In the genomic region with DNA sequence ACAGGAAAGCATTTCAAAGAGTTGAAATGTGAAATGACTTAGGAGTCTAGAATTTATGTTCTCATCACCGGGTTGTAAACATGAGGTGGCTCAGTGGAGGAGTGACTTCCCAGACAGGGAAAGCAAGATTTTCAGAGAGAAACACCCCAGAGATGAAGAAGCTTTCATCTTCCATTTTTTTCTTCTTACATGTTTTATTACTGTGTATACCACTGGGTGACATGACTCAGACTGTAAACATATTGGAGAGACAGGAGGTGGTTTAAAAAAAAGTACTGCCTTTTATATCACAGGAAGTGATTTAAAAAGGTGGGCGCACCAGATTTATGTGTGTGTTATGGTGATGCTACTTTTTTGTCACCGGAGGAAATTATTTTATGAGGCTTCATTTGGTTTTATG, we compare ENCODE assay signal across 18 cellular contexts.
DNase-seq lines count a peak whose midpoint lies in the region; ATAC-seq, FAIRE-seq and TF ChIP-seq lines count a peak whose summit lies in the region.
"Had no signal": no experiment of that assay in that cellular context is flagged by ENCODE, and none has a peak within 500 bp of the region (broad histone marks: within the 10 kb centered on the region; RNA-seq: fewer than 3 reads in every experiment).

No MANE protein-coding gene starts in this region.

- peak overlapping the region; percentile 44 to 58; a peak in 3 of 4 replicates for H4K8ac ChIP-seq in IMR-90 (ENCODE audit: low read depth in 2 of 2, low read length in 2 of 2)

- peaks cover 3% of the 10 kb centered on the region; the same call in 1 of the 2 replicates for H3K9me1 ChIP-seq in IMR-90 (ENCODE audit: insufficient read depth, low read length)

- H2BK5ac ChIP-seq in IMR-90 (ENCODE audit: low read depth, low read length, poor library complexity, severe bottlenecking): peak overlapping the region; percentile 57

- H3K27ac ChIP-seq in ACC112 (ENCODE audit: low read depth, low read length): 0 out of 2 replicates have a peak overlapping the region, but pooled peaks have one; percentile 1
- H3K27ac ChIP-seq in IMR-90 (ENCODE audit: insufficient read depth, low read length): no peak overlapping the region
- H3K27ac ChIP-seq in gastrocnemius medialis: no peak overlapping the region
- H3K27ac ChIP-seq in endodermal cell (ENCODE audit: low read depth, low read length): no peak overlapping the region
- H3K27ac ChIP-seq: tibial artery, WERI-Rb-1 had no signal

- no peak overlapping the region for H3K56ac ChIP-seq in IMR-90 (ENCODE audit: extremely low read depth, insufficient read depth, low read length)

- H2AK9ac ChIP-seq in IMR-90 (replicated peaks; ENCODE audit: low read depth, low read length, poor library complexity): no peak overlapping the region

- dilution Hi-C loops in IMR-90 (cut with HindIII; ENCODE audit: low sequenced_read_pairs, unreplicated experiment): no loop called here

- H3K4me1 ChIP-seq in ACC112 (ENCODE audit: control insufficient read depth, insufficient read depth, low read length, unreplicated experiment): peaks cover 9% of the 10 kb centered on the region
- H3K4me1 ChIP-seq in IMR-90 (ENCODE audit: control insufficient read depth, insufficient read depth, low read length): peaks cover 5% of the 10 kb centered on the region
- H3K4me1 ChIP-seq in gastrocnemius medialis: no peaks in the 10 kb centered on the region
- no peaks in the 10 kb centered on the region for H3K4me1 ChIP-seq in endodermal cell (ENCODE audit: control insufficient read depth, insufficient read depth, low read length)
- H3K4me1 ChIP-seq: left lung, tibial artery had no signal

- H3K36me3 ChIP-seq in ACC112 (ENCODE audit: insufficient read depth, low read length) (no peaks in the 10 kb centered on the region), IMR-90 (ENCODE audit: control insufficient read depth, insufficient read depth, low read length) (no peaks in the 10 kb centered on the region), bronchial epithelial cell (ENCODE audit: control insufficient read depth, insufficient read depth, low read length) (no peaks in the 10 kb centered on the region), gastrocnemius medialis (no peaks in the 10 kb centered on the region), endodermal cell (ENCODE audit: control insufficient read depth, insufficient read depth, low read length) (no peaks in the 10 kb centered on the region)
- H3K36me3 ChIP-seq: left lung, tibial artery, WERI-Rb-1 had no signal

- H2BK20ac ChIP-seq in IMR-90 (ENCODE audit: low read depth, low read length): no peak overlapping the region

- H3K79me1 ChIP-seq in IMR-90 (ENCODE audit: low read depth in 1 of 2, low read length in 2 of 2): no peaks in the 10 kb centered on the region

- intact Hi-C loops in IMR-90 (cut with micrococcal nuclease) (no loop called here), gastrocnemius medialis (cut with DNase I; ENCODE audit: low total_unique reads) (no loop called here)

- no peak for TF ChIP-seq CTCF in IMR-90 (conservative IDR thresholded peaks at IDR 0.05; ENCODE audit: low read depth, low read length)
- no peak for TF ChIP-seq CTCF in bronchial epithelial cell (IDR thresholded peaks at IDR 0.05; ENCODE audit: insufficient read depth, low read length, severe bottlenecking)
- no peak for TF ChIP-seq CTCF in mesothelial cell of epicardium (IDR thresholded peaks at IDR 0.05; ENCODE audit: unreplicated experiment)
- TF ChIP-seq CTCF in gastrocnemius medialis (IDR thresholded peaks at IDR 0.05 in 4 of 5, conservative IDR thresholded peaks at IDR 0.05 in 1 of 5): no peak
- no peak for TF ChIP-seq CTCF in endodermal cell (conservative IDR thresholded peaks at IDR 0.05)

- WGBS in IMR-90 (ENCODE audit: extremely low coverage in 2 of 2, insufficient read length in 1 of 2), 2 experiments: 80% methylated on average over 1 of the region's 3 CpGs; no CpG with 5 or more reads in 1 of the 2 experiments
- WGBS in endodermal cell (ENCODE audit: insufficient coverage in 1 of 2, insufficient read length in 1 of 2), 2 experiments: 90 to 100% methylated on average over 3 of the region's 3 CpGs

- H2AFZ ChIP-seq in ACC112 (ENCODE audit: low read length, unreplicated experiment) (no peak overlapping the region), IMR-90 (replicated peaks; ENCODE audit: low read length, poor library complexity) (no peak overlapping the region)

- no peak for FAIRE-seq in bronchial epithelial cell (lab: Jason Lieb, UNC)
- FAIRE-seq: endometrium, H1 had no signal

- no peak overlapping the region for H4K91ac ChIP-seq in IMR-90 (ENCODE audit: insufficient read depth, low read depth, low read length)

- H3K9me3 Mint-ChIP-seq in mesothelial cell of epicardium: peaks cover 22% of the 10 kb centered on the region
- peaks cover 11% of the 10 kb centered on the region for H3K9me3 Mint-ChIP-seq in endodermal cell

- H3K27me3 ChIP-seq in ACC112 (ENCODE audit: insufficient read depth, low read length): no peaks in the 10 kb centered on the region
- H3K27me3 ChIP-seq in IMR-90 (ENCODE audit: control insufficient read depth, insufficient read depth, low read length): no peaks in the 10 kb centered on the region
- no peaks in the 10 kb centered on the region for H3K27me3 ChIP-seq in bronchial epithelial cell (ENCODE audit: control insufficient read depth, insufficient read depth, low read length)
- peaks cover 0 to 2% (median 0%) of the 10 kb centered on the region in 3 donors for H3K27me3 ChIP-seq in gastrocnemius medialis
- H3K27me3 ChIP-seq in endodermal cell (ENCODE audit: control insufficient read depth, insufficient read depth, low read length, poor library complexity, severe bottlenecking): no peaks in the 10 kb centered on the region
- H3K27me3 ChIP-seq: left lung had no signal

- no peak overlapping the region for H3K23ac ChIP-seq in IMR-90 (ENCODE audit: low read depth, low read length)

- H3K4me3 ChIP-seq in ACC112 (ENCODE audit: low read depth, low read length) (no peak overlapping the region), IMR-90 (ENCODE audit: insufficient read depth, low read depth, low read length) (no peak overlapping the region), bronchial epithelial cell (ENCODE audit: low read depth, low read length) (no peak overlapping the region), gastrocnemius medialis (no peak overlapping the region), endodermal cell (ENCODE audit: low read length) (no peak overlapping the region)
- H3K4me3 ChIP-seq: left lung, tibial artery had no signal

- H3K27ac Mint-ChIP-seq in mesothelial cell of epicardium: peak overlapping the region; percentile 36
- H3K27ac Mint-ChIP-seq in endodermal cell: no peak overlapping the region
- H3K27ac Mint-ChIP-seq: naive thymus-derived CD4-positive, alpha-beta T cell had no signal

- no peaks in the 10 kb centered on the region for H4K20me1 ChIP-seq in IMR-90 (ENCODE audit: insufficient read depth, low read length)

- 0 out of 2 replicates have a peak overlapping the region, but pooled peaks have one; percentile 15 for H4K5ac ChIP-seq in IMR-90 (ENCODE audit: low read depth, low read length)

- BruUV-seq in IMR-90 (replicated peaks; lab: Mats Ljungman, UMichigan): no TSS peak

- peaks cover 2% of the 10 kb centered on the region for H3K36me3 Mint-ChIP-seq in mesothelial cell of epicardium
- no peaks in the 10 kb centered on the region for H3K36me3 Mint-ChIP-seq in endodermal cell (ENCODE audit: low read depth)

- peaks cover 6% of the 10 kb centered on the region for H3K27me3 Mint-ChIP-seq in mesothelial cell of epicardium (ENCODE audit: low read depth)
- no peaks in the 10 kb centered on the region for H3K27me3 Mint-ChIP-seq in endodermal cell (ENCODE audit: insufficient read depth)

- H2AK5ac ChIP-seq in IMR-90 (ENCODE audit: low read depth, low read length): no peak overlapping the region

- ATAC-seq in IMR-90 (ENCODE audit: low read depth): peak; percentile 86
- no peak for ATAC-seq in gastrocnemius medialis
- no peak for ATAC-seq in GM18873 (IDR thresholded peaks at IDR 0.05; ENCODE audit: low FRiP score, unreplicated experiment)
- ATAC-seq: left lung; naive thymus-derived CD4-positive, alpha-beta T cell had no signal

- TF ChIP-seq POLR2A in IMR-90 (IDR thresholded peaks at IDR 0.05; ENCODE audit: low read depth, low read length): no peak
- TF ChIP-seq POLR2A in gastrocnemius medialis (IDR thresholded peaks at IDR 0.05): no peak

- peak overlapping the region; percentile 80 for H2BK120ac ChIP-seq in IMR-90 (ENCODE audit: low read depth, low read length)

- DNase-seq in IMR-90 (peak; percentile 73), bronchial epithelial cell (ENCODE audit: low read depth) (peak; percentile 69), mesothelial cell of epicardium (ENCODE audit: low spot score in 2 of 2, unreplicated experiment in 2 of 2) (no peak), gastrocnemius medialis (no peak), amygdala (lab: John Stamatoyannopoulos, UW) (no peak), endodermal cell (no peak)
- DNase-seq: activated gamma-delta T cell treated with Interleukin-2 at 50 U/mL for 16 hours; KG1; left lung; naive thymus-derived CD4-positive, alpha-beta T cell; NCI-H1417 treated with DMSO at 0.1 percent for 48 hours; NCI-H446 treated with DMSO at 0.1 percent for 48 hours; tibial artery; WERI-Rb-1 had no signal

- no peak overlapping the region for H3K4me3 Mint-ChIP-seq in mesothelial cell of epicardium
- no peak overlapping the region for H3K4me3 Mint-ChIP-seq in endodermal cell
- H3K4me3 Mint-ChIP-seq: naive thymus-derived CD4-positive, alpha-beta T cell had no signal

- no peak overlapping the region; the same call in 1 of the 2 replicates for H3K4ac ChIP-seq in IMR-90 (ENCODE audit: low read depth, low read length)

- CTCF ChIA-PET in IMR-90 (lab: Yijun Ruan, JAX): no interaction called here

- in situ Hi-C loops in IMR-90 (cut with MboI; ENCODE audit: low sequenced_read_pairs): no loop called here
- in situ Hi-C loops in gastrocnemius medialis (cut with MboI; ENCODE audit: low sequenced_read_pairs in 4 of 4): no loop called here

- POLR2A ChIA-PET in IMR-90 (lab: Charles Lee; ENCODE audit: unreplicated experiment): no interaction called here

- H3K9ac ChIP-seq in IMR-90 (ENCODE audit: low read depth, low read length): no peak overlapping the region
- no peak overlapping the region for H3K9ac ChIP-seq in endodermal cell (ENCODE audit: extremely low read depth, low read length, poor library complexity, severe bottlenecking)

- H2BK15ac ChIP-seq in IMR-90 (ENCODE audit: low read depth, low read length): no peak overlapping the region; the same call in 2 of the 3 replicates

- no peaks in the 10 kb centered on the region for H3K79me2 ChIP-seq in ACC112 (ENCODE audit: control insufficient read depth, insufficient read depth, low read length, unreplicated experiment)

- H3K18ac ChIP-seq in IMR-90 (ENCODE audit: low read depth, low read length): peak overlapping the region; percentile 11; the same call in 1 of the 2 replicates

- peaks cover 18% of the 10 kb centered on the region for H3K4me1 Mint-ChIP-seq in mesothelial cell of epicardium
- H3K4me1 Mint-ChIP-seq in endodermal cell: no peaks in the 10 kb centered on the region
- H3K4me1 Mint-ChIP-seq: naive thymus-derived CD4-positive, alpha-beta T cell had no signal

- H3K14ac ChIP-seq in IMR-90 (replicated peaks; ENCODE audit: low read depth, low read length): no peak overlapping the region

- peak overlapping the region; percentile 18; the same call in 1 of the 2 replicates for H3K4me2 ChIP-seq in IMR-90 (ENCODE audit: low read depth, low read length)

- H3K9me3 ChIP-seq in IMR-90 (ENCODE audit: control insufficient read depth, insufficient read depth, low read length) (no peaks in the 10 kb centered on the region), gastrocnemius medialis (no peaks in the 10 kb centered on the region), endodermal cell (ENCODE audit: control insufficient read depth, low read length) (peaks cover 12% of the 10 kb centered on the region)
- H3K9me3 ChIP-seq: tibial artery had no signal

- no peak for TF ChIP-seq RAD21 in IMR-90 (IDR thresholded peaks at IDR 0.05; ENCODE audit: low read length)

Comparison
In these comparisons a context has a peak if more than half of its experiments do, and no peak if none do; other contexts are left out.
1. DNase-seq: peak in IMR-90 (single experiment) and bronchial epithelial cell (single experiment); none in mesothelial cell of epicardium (0 of 2), gastrocnemius medialis (0 of 2), amygdala (0 of 56) and endodermal cell (single experiment).